ENCODE assay signal across 23 cellular contexts in the genomic region with DNA sequence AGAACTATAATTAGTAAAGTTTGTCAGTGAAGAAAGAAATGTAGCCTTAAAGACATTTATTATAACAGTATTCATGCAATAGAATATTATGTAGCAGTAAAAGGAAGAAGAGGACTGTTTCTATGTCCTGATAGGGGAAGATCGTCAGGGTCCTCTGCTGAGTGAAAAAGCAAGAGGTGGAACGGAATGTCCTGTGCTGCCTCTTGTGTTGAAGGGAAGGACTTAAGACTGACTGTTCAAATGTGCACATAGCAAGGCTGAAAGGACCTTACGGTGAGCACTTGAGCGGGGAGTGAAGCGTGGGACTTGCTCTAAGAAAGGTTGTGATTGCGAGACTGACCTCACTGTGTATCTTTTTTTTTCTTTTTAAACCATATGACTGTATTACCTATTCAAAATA.
DNase-seq lines count a peak whose midpoint lies in the region; ATAC-seq, FAIRE-seq and TF ChIP-seq lines count a peak whose summit lies in the region.
"Had no signal": no experiment of that assay in that cellular context is flagged by ENCODE, and none has a peak within 500 bp of the region (broad histone marks: within the 10 kb centered on the region; RNA-seq: fewer than 3 reads in every experiment).

No MANE protein-coding gene starts in this region.

- no peaks in the 10 kb centered on the region for H3K36me3 ChIP-seq in trophoblast cell (ENCODE audit: control insufficient read depth in 1 of 2, insufficient read depth in 2 of 2, low read length in 2 of 2)
- H3K36me3 ChIP-seq: BLaER1, esophagus squamous epithelium had no signal

- peaks cover 7% of the 10 kb centered on the region for H3K4me1 ChIP-seq in right cardiac atrium (ENCODE audit: control insufficient read depth, insufficient read depth, low read length)
- peaks cover 17 to 25% of the 10 kb centered on the region in 2 experiments for H3K4me1 ChIP-seq in trophoblast cell (ENCODE audit: control insufficient read depth in 1 of 2, insufficient read depth in 2 of 2, low read length in 2 of 2)
- H3K4me1 ChIP-seq: BLaER1 had no signal

- no peak overlapping the region for H2AK5ac ChIP-seq in trophoblast cell (ENCODE audit: low read length)

- DNase-seq in left ventricle myocardium superior (no peak), right cardiac atrium (no peak), fibroblast of villous mesenchyme (ENCODE audit: low read depth) (peak; percentile 38), trophoblast cell (peak; percentile 49 to 52), NOMO-1 (lab: John Stamatoyannopoulos, UW; ENCODE audit: unreplicated experiment in 2 of 2) (no peak), hypothalamus (lab: John Stamatoyannopoulos, UW) (no peak), GM19239 (ENCODE audit: insufficient read length, low spot score) (no peak)
- no peak for DNase-seq in activated naive CD4-positive, alpha-beta T cell treated with anti-CD3 and anti-CD28 coated beads, Interleukin-2, amount 50 U/mL, for 72 hours (ENCODE audit: low spot score in 2 of 2)
- DNase-seq: activated CD4-positive, alpha-beta T cell treated with anti-CD3 and anti-CD28 coated beads for 36 hours; activated naive CD4-positive, alpha-beta T cell treated with anti-CD3 and anti-CD28 coated beads, Interleukin-2, amount 10 ng/mL, durations not matched to agents 7 days and 5 days; COR-L47; DMS79 treated with DMSO at 0.1 percent for 48 hours; effector CD8-positive, alpha-beta T cell; esophagus squamous epithelium; NCI-H1092 treated with DMSO at 0.1 percent for 48 hours; NCI-H2029 treated with DMSO at 0.1 percent for 48 hours; NCI-H226; NCI-H774; nephron progenitor cell; PC-9; posterior cingulate gyrus had no signal

- H3K27me3 ChIP-seq in right cardiac atrium (ENCODE audit: control insufficient read depth, insufficient read depth) (no peaks in the 10 kb centered on the region), trophoblast cell (ENCODE audit: insufficient read depth, low read length) (no peaks in the 10 kb centered on the region)
- H3K27me3 ChIP-seq: BLaER1, esophagus squamous epithelium had no signal

- no peak overlapping the region for H2AFZ ChIP-seq in trophoblast cell (ENCODE audit: insufficient read depth, low read length, poor library complexity)
- H2AFZ ChIP-seq: PC-9 had no signal

- no peak overlapping the region for H4K91ac ChIP-seq in trophoblast cell (ENCODE audit: low read depth, low read length)

- H3K27ac ChIP-seq in right cardiac atrium (ENCODE audit: low read length) (no peak overlapping the region), trophoblast cell (ENCODE audit: low read depth, low read length) (no peak overlapping the region)
- H3K27ac ChIP-seq: BLaER1, esophagus squamous epithelium, PC-9 had no signal

- no peak overlapping the region for H3K23ac ChIP-seq in trophoblast cell (ENCODE audit: low read length)

- no peak overlapping the region for H3K27ac Mint-ChIP-seq in activated naive CD4-positive, alpha-beta T cell treated with anti-CD3 and anti-CD28 coated beads, Interleukin-2, amount 50 U/mL, for 72 hours
- H3K27ac Mint-ChIP-seq: activated CD4-positive, alpha-beta T cell treated with anti-CD3 and anti-CD28 coated beads for 36 hours; activated naive CD4-positive, alpha-beta T cell treated with anti-CD3 and anti-CD28 coated beads, Interleukin-2, amount 10 ng/mL, durations not matched to agents 7 days and 5 days; nephron progenitor cell had no signal

- H3K4ac ChIP-seq in trophoblast cell (ENCODE audit: low read depth, low read length): peak overlapping the region; percentile 39

- peaks cover 3% of the 10 kb centered on the region for H3K79me2 ChIP-seq in trophoblast cell (ENCODE audit: control insufficient read depth, insufficient read depth, low read length, poor library complexity)

- no peak overlapping the region for H2BK5ac ChIP-seq in trophoblast cell (ENCODE audit: low read depth, low read length, poor library complexity)

- H3K9me3 Mint-ChIP-seq in activated naive CD4-positive, alpha-beta T cell treated with anti-CD3 and anti-CD28 coated beads, Interleukin-2, amount 50 U/mL, for 72 hours: peaks cover under 1 to 2% of the 10 kb centered on the region in 2 donors
- H3K9me3 Mint-ChIP-seq: activated naive CD4-positive, alpha-beta T cell treated with anti-CD3 and anti-CD28 coated beads, Interleukin-2, amount 10 ng/mL, durations not matched to agents 7 days and 5 days had no signal

- H3K14ac ChIP-seq in trophoblast cell (ENCODE audit: low read length): no peak overlapping the region

- ATAC-seq in left ventricle myocardium superior (peak; percentile 20), right cardiac atrium (no peak)
- ATAC-seq in activated naive CD4-positive, alpha-beta T cell treated with anti-CD3 and anti-CD28 coated beads, Interleukin-2, amount 50 U/mL, for 72 hours: no peak
- ATAC-seq: activated CD4-positive, alpha-beta T cell treated with anti-CD3 and anti-CD28 coated beads for 36 hours; GM12878 had no signal

- H4K12ac ChIP-seq in trophoblast cell (ENCODE audit: low read depth, low read length): no peak overlapping the region

- 86% methylated on average over 6 of the region's 6 CpGs for WGBS in right cardiac atrium
- WGBS in trophoblast cell (ENCODE audit: extremely low coverage, insufficient coverage, insufficient read length): no CpG with 5 or more reads among the region's 6 CpGs

- H3K9me3 ChIP-seq in right cardiac atrium (ENCODE audit: control insufficient read depth, low read length) (no peaks in the 10 kb centered on the region), trophoblast cell (ENCODE audit: insufficient read depth, low read depth, low read length) (no peaks in the 10 kb centered on the region)
- H3K9me3 ChIP-seq: esophagus squamous epithelium had no signal

- no peak overlapping the region for H2BK120ac ChIP-seq in trophoblast cell (ENCODE audit: insufficient read depth, low read length, poor library complexity)

- FAIRE-seq in GM19239 (lab: Jason Lieb, UNC): no peak
- FAIRE-seq: GM12878 had no signal

- H3K4me3 ChIP-seq in right cardiac atrium (ENCODE audit: low read length) (no peak overlapping the region), fibroblast of villous mesenchyme (ENCODE audit: low read depth, low read length) (no peak overlapping the region), trophoblast cell (ENCODE audit: low read depth, low read length) (no peak overlapping the region)
- H3K4me3 ChIP-seq: BLaER1, esophagus squamous epithelium, GM12878, PC-9 had no signal

- H3K79me1 ChIP-seq in trophoblast cell (ENCODE audit: low read length): peaks cover 18% of the 10 kb centered on the region

- no peaks in the 10 kb centered on the region for H3K36me3 Mint-ChIP-seq in activated naive CD4-positive, alpha-beta T cell treated with anti-CD3 and anti-CD28 coated beads, Interleukin-2, amount 50 U/mL, for 72 hours
- H3K36me3 Mint-ChIP-seq: activated naive CD4-positive, alpha-beta T cell treated with anti-CD3 and anti-CD28 coated beads, Interleukin-2, amount 10 ng/mL, durations not matched to agents 7 days and 5 days had no signal

- H2BK12ac ChIP-seq in trophoblast cell (ENCODE audit: low read length): no peak overlapping the region

- TF ChIP-seq CTCF in fibroblast of villous mesenchyme (IDR thresholded peaks at IDR 0.05; ENCODE audit: insufficient read depth, low read depth, low read length): peak; percentile 12

- no peak overlapping the region for H3K9ac ChIP-seq in trophoblast cell (ENCODE audit: low read length)
- H3K9ac ChIP-seq: BLaER1 had no signal

- H4K8ac ChIP-seq in trophoblast cell (ENCODE audit: low read depth, low read length): no peak overlapping the region

- no peak overlapping the region for H3K4me2 ChIP-seq in trophoblast cell (ENCODE audit: low read length)
- H3K4me2 ChIP-seq: BLaER1, PC-9 had no signal

- intact Hi-C loops in left ventricle myocardium superior (cut with micrococcal nuclease) (no loop called here), right cardiac atrium (cut with DNase I) (loop anchor here in 2 of 4 donors (10.0 kb wide), 1 partner anchor 436 kb away; no protein-coding TSS in a partner anchor)

- no peak overlapping the region for H3K18ac ChIP-seq in trophoblast cell (ENCODE audit: low read length)

Comparison
In these comparisons a context has a peak if more than half of its experiments do, and no peak if none do; other contexts are left out.
1. DNase-seq: peak in fibroblast of villous mesenchyme (single experiment) and trophoblast cell (2 of 2); none in left ventricle myocardium superior (single experiment), right cardiac atrium (0 of 3), NOMO-1 (0 of 2), activated naive CD4-positive, alpha-beta T cell treated with anti-CD3 and anti-CD28 coated beads, Interleukin-2, amount 50 U/mL, for 72 hours (0 of 2), hypothalamus (0 of 51) and GM19239 (single experiment).